Comparison of ENCODE assay signal across 11 cellular contexts in the genomic region with DNA sequence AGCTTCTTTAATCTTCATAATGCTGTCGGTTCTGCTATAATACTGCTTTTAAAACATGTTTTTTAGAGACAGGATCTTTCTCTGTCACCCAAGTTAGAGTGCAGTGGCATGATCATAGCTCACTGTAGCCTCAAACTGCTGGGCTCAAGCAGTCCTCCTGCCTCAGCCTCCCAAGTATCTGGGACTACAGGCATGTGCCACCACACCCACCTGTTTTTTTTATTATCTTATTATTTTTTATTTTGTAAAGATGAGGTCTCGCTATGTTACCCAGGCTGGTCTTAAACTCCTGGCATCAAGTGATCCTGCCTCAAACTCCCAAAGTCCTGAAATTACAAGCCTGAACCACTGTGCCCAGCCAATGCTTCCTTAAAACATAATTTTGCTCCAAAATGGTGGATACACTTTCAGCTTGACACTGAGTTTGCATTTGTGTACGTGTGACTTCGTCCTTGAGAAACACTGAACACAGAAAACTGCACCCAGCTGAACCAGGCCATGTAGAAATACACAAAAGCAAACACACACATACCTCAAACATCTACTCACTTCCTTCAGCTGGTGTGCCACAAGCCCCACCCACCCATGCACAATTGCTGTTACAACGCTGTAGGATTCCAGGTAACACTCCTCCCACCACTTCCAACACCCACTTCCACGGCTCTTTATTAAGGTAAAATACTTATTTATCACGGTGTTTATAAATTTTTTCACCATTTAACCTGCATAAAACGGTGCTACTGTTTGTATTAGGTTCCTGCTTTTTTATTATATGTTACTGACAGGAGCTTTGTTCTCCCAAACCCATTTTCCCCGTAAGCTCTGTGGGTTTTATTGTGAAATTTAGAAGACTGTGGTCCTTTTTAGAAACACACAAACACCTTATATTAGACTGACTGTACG.
DNase-seq lines count a peak whose midpoint lies in the region; ATAC-seq and TF ChIP-seq lines count a peak whose summit lies in the region.
"Had no signal": no experiment of that assay in that cellular context is flagged by ENCODE, and none has a peak within 500 bp of the region (broad histone marks: within the 10 kb centered on the region; RNA-seq: fewer than 3 reads in every experiment).

No MANE protein-coding gene starts in this region.

- no peaks in the 10 kb centered on the region for H3K36me3 Mint-ChIP-seq in GM23338 (ENCODE audit: low read depth)
- H3K36me3 Mint-ChIP-seq in progenitor cell of endocrine pancreas (ENCODE audit: insufficient read depth) = peaks cover 1% of the 10 kb centered on the region

- 0 out of 2 replicates have a peak, but pooled peaks cover 5% of the 10 kb centered on the region for H3K4me1 ChIP-seq in GM23338 (ENCODE audit: insufficient read depth)
- H3K4me1 ChIP-seq in PC-3 (ENCODE audit: insufficient read depth, low read length) = peaks cover 4% of the 10 kb centered on the region; the same call in 1 of the 2 replicates

- H3K9ac ChIP-seq in PC-3 (ENCODE audit: low read length) = no peak overlapping the region

- no peaks in the 10 kb centered on the region for H4K20me1 ChIP-seq in GM23338 (replicated peaks; ENCODE audit: insufficient read depth)
- no peaks in the 10 kb centered on the region for H4K20me1 ChIP-seq in PC-3 (ENCODE audit: low read length)

- BruUV-seq in PC-3 (replicated peaks; lab: Mats Ljungman, UMichigan) = no TSS peak

- POLR2A ChIA-PET in PC-3 (lab: Charles Lee; ENCODE audit: unreplicated experiment) = no interaction called here

- H3K27me3 ChIP-seq in GM23338 (ENCODE audit: insufficient read depth) = no peaks in the 10 kb centered on the region
- H3K27me3 ChIP-seq in PC-3 (ENCODE audit: low read length) = peaks cover 8% of the 10 kb centered on the region

- no peaks in the 10 kb centered on the region for H3F3A ChIP-seq in GM23338 (replicated peaks; ENCODE audit: low read depth)
- no peaks in the 10 kb centered on the region for H3F3A ChIP-seq in PC-3 (ENCODE audit: low read length, unreplicated experiment)

- H3K79me2 ChIP-seq in GM23338 (replicated peaks; ENCODE audit: insufficient read depth) (no peaks in the 10 kb centered on the region), PC-3 (ENCODE audit: low read length) (no peaks in the 10 kb centered on the region)

- no peak overlapping the region for H3K4me2 ChIP-seq in GM23338
- no peak overlapping the region for H3K4me2 ChIP-seq in PC-3 (ENCODE audit: low read length)

- peaks cover 12% of the 10 kb centered on the region for H3K4me1 Mint-ChIP-seq in GM23338
- H3K4me1 Mint-ChIP-seq in progenitor cell of endocrine pancreas (ENCODE audit: low read depth) = peaks cover 12% of the 10 kb centered on the region

- H3K9me3 ChIP-seq in PC-3 (ENCODE audit: low read length) = peaks cover 5% of the 10 kb centered on the region; the same call in 1 of the 2 replicates

- no peak overlapping the region for H2AFZ ChIP-seq in GM23338
- H2AFZ ChIP-seq in PC-3 (ENCODE audit: low read length) = no peak overlapping the region

- H3K27ac Mint-ChIP-seq in GM23338 (peak overlapping the region; percentile 16; the same call in 1 of the 2 replicates), progenitor cell of endocrine pancreas (peak overlapping the region; percentile 69)

- intact Hi-C loops in PC-3 (cut with micrococcal nuclease) = no loop called here

- no peaks in the 10 kb centered on the region for H3K36me3 ChIP-seq in GM23338 (ENCODE audit: insufficient read depth)
- H3K36me3 ChIP-seq in PC-3 (ENCODE audit: low read depth, low read length) = no peaks in the 10 kb centered on the region

- H3K4me3 ChIP-seq in GM23338 = no peak overlapping the region
- no peak overlapping the region for H3K4me3 ChIP-seq in PC-3 (ENCODE audit: low read length)
- H3K4me3 ChIP-seq in choroid plexus epithelial cell (ENCODE audit: low read depth, low read length) = no peak overlapping the region
- H3K4me3 ChIP-seq: SK-N-MC had no signal

- H3K9me3 Mint-ChIP-seq in GM23338 (no peaks in the 10 kb centered on the region), progenitor cell of endocrine pancreas (ENCODE audit: low read depth) (no peaks in the 10 kb centered on the region)

- no peak overlapping the region for H3K4me3 Mint-ChIP-seq in GM23338
- no peak overlapping the region for H3K4me3 Mint-ChIP-seq in progenitor cell of endocrine pancreas (ENCODE audit: low read depth)

- CTCF ChIA-PET in PC-3 (lab: Charles Lee) = no interaction called here

- no peak for DNase-seq in GM23338 (ENCODE audit: low spot score)
- DNase-seq in PC-3 = peak; percentile 51
- DNase-seq in choroid plexus epithelial cell (ENCODE audit: low read depth) = peak; percentile 30
- no peak for DNase-seq in progenitor cell of endocrine pancreas (ENCODE audit: low spot score, unreplicated experiment)
- no peak for DNase-seq in epidermal melanocyte (ENCODE audit: insufficient read length, low spot score)
- no peak for DNase-seq in SK-N-DZ (ENCODE audit: low spot score)
- no peak for DNase-seq in SHP77 (lab: John Stamatoyannopoulos, UW)
- DNase-seq: anterior cingulate cortex had no signal

- ATAC-seq in GM23338 = no peak
- ATAC-seq in PC-3 = no peak
- no peak for ATAC-seq in GM18867 (IDR thresholded peaks at IDR 0.05; ENCODE audit: unreplicated experiment)

- TF ChIP-seq CTCF in GM23338 (conservative IDR thresholded peaks at IDR 0.05; ENCODE audit: low read depth in 2 of 2) = no peak
- TF ChIP-seq CTCF in PC-3 (conservative IDR thresholded peaks at IDR 0.05; ENCODE audit: low read depth, low read length) = no peak
- TF ChIP-seq CTCF in choroid plexus epithelial cell (conservative IDR thresholded peaks at IDR 0.05; ENCODE audit: low read depth, low read length) = no peak
- no peak for TF ChIP-seq CTCF in progenitor cell of endocrine pancreas (IDR thresholded peaks at IDR 0.05; ENCODE audit: unreplicated experiment)

- no peak overlapping the region for H3K27ac ChIP-seq in GM23338 (ENCODE audit: low read depth)
- H3K27ac ChIP-seq in PC-3 (ENCODE audit: low read length) = no peak overlapping the region
- H3K27ac ChIP-seq: HL-60, SK-N-MC had no signal

- H3K9me2 ChIP-seq in GM23338 (ENCODE audit: insufficient read depth) (no peaks in the 10 kb centered on the region), PC-3 (replicated peaks; ENCODE audit: low read length) (no peaks in the 10 kb centered on the region)

- H3K27me3 Mint-ChIP-seq in GM23338 (ENCODE audit: insufficient read depth, low read depth, poor library complexity) = no peaks in the 10 kb centered on the region
- no peaks in the 10 kb centered on the region for H3K27me3 Mint-ChIP-seq in progenitor cell of endocrine pancreas

TF ChIP-seq in GM23338, 12 proteins besides CTCF, POLR2A, EP300 and RAD21:
- no peak for TF ChIP-seq EZH2 (IDR thresholded peaks at IDR 0.05; ENCODE audit: low read depth, unreplicated experiment)
- TF ChIP-seq POLR2AphosphoS5 (IDR thresholded peaks at IDR 0.05; ENCODE audit: low read depth) = no peak
- no peak for TF ChIP-seq CREB1 (CRISPR knock-in tag; IDR thresholded peaks at IDR 0.05; ENCODE audit: low read depth)
- no peak for TF ChIP-seq NANOG (IDR thresholded peaks at IDR 0.05; ENCODE audit: borderline replicate concordance)
- no peak for TF ChIP-seq REST (IDR thresholded peaks at IDR 0.05; ENCODE audit: unreplicated experiment)

Comparison
In these comparisons a context has a peak if more than half of its experiments do, and no peak if none do; other contexts are left out.
1. DNase-seq: peak in PC-3 (single experiment) and choroid plexus epithelial cell (single experiment); none in GM23338 (single experiment), progenitor cell of endocrine pancreas (single experiment), epidermal melanocyte (single experiment), SK-N-DZ (single experiment) and SHP77 (0 of 2).